3 cellular contexts compared by ENCODE assay signal in the genomic region with DNA sequence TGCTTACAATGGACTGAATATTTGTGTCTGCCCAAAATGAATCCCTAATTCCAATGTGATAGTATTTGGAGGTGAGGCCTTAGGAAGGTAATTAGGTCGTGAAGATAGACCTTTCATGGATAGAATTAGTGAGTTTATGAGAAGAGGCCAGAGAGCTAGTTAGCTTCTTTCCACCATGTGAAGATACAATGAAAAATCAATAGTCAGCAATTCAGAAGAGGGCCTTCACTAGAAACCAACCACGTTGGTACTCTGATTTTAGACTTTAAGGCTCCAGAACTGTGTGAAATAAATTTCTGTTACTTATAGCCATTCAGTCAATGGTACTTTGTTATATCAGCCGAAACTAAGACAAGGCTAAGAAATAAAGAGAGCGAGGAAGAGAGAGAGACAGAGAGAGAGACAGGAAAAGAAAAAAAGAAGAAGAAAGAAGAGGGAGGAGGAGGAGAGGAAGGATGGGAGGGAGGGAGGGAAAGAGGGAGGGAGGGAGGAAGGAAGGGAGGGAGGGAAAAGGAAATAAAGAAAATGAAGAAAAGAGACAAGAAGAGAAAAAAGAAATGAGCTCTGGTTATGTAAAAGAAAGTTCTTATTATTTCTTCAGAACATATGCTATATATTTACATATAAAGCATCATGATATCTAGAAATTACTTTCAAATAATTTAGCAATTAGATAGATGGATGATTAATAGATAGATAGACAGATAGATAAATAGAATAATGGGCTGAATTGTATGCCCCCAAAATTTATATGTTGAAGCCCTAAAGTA.
TF ChIP-seq lines count a peak whose summit lies in the region.

No MANE protein-coding gene starts in this region.

TF ChIP-seq in A549, 52 proteins besides CTCF, POLR2A, EP300 and RAD21:
- no peak for TF ChIP-seq EHMT2 (IDR thresholded peaks at IDR 0.05; ENCODE audit: low read depth)
- no peak for TF ChIP-seq TP53 (CRISPR knock-in tag; IDR thresholded peaks at IDR 0.05)
- TF ChIP-seq KDM5A (IDR thresholded peaks at IDR 0.05): no peak
- TF ChIP-seq MAFK (IDR thresholded peaks at IDR 0.05; ENCODE audit: partially characterized antibody): peak; percentile 73

TF ChIP-seq in IMR-90, 13 proteins besides CTCF, POLR2A, EP300 and RAD21:
- no peak for TF ChIP-seq NFE2L2 (IDR thresholded peaks at IDR 0.05; ENCODE audit: low read depth, low read length)
- no peak for TF ChIP-seq RCOR1 (IDR thresholded peaks at IDR 0.05; ENCODE audit: insufficient replicate concordance, low read length)
- TF ChIP-seq MAFK (IDR thresholded peaks at IDR 0.05; ENCODE audit: low read depth, low read length): peak; percentile 80
- TF ChIP-seq FOS (IDR thresholded peaks at IDR 0.05; ENCODE audit: low read depth, low read length): no peak
- TF ChIP-seq MAZ (IDR thresholded peaks at IDR 0.05; ENCODE audit: borderline replicate concordance, low read depth, low read length): no peak
- no peak for TF ChIP-seq RFX5 (IDR thresholded peaks at IDR 0.05; ENCODE audit: low read depth, low read length)
- TF ChIP-seq CHD1 (IDR thresholded peaks at IDR 0.05; ENCODE audit: low read depth, low read length): no peak
- no peak for TF ChIP-seq CEBPB (IDR thresholded peaks at IDR 0.05; ENCODE audit: low read depth, low read length)
TF ChIP-seq in IMR-90: peak in this region for 1.

TF ChIP-seq in K562, 482 proteins besides CTCF, POLR2A, EP300 and RAD21:
- TF ChIP-seq, protein P1, sequence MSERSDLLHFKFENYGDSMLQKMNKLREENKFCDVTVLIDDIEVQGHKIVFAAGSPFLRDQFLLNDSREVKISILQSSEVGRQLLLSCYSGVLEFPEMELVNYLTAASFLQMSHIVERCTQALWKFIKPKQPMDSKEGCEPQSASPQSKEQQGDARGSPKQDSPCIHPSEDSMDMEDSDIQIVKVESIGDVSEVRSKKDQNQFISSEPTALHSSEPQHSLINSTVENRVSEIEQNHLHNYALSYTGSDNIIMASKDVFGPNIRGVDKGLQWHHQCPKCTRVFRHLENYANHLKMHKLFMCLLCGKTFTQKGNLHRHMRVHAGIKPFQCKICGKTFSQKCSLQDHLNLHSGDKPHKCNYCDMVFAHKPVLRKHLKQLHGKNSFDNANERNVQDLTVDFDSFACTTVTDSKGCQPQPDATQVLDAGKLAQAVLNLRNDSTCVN (CRISPR knock-in tag; IDR thresholded peaks at IDR 0.05): no peak
- no peak for TF ChIP-seq ZNF41 (CRISPR knock-in tag; conservative IDR thresholded peaks at IDR 0.05)
- no peak for TF ChIP-seq MEF2D (tag; conservative IDR thresholded peaks at IDR 0.05; ENCODE audit: low read depth)
- no peak for TF ChIP-seq PHF20 (IDR thresholded peaks at IDR 0.05; ENCODE audit: partially characterized antibody)
- peak; percentile 54 for TF ChIP-seq ZNF316 (IDR thresholded peaks at IDR 0.05)
- 0 out of 2 replicates have a peak, but pooled peaks have one; percentile 18 for TF ChIP-seq C11orf30 (IDR thresholded peaks at IDR 0.05; ENCODE audit: low read depth)
- TF ChIP-seq LEF1 (IDR thresholded peaks at IDR 0.05): no peak
- TF ChIP-seq MAFF (IDR thresholded peaks at IDR 0.05; ENCODE audit: low read length): peak; percentile 47
- peak; percentile 81 for TF ChIP-seq PCBP2 (IDR thresholded peaks at IDR 0.05; ENCODE audit: low read depth, low read length, poor library complexity, severe bottlenecking)
- TF ChIP-seq HNRNPK (IDR thresholded peaks at IDR 0.05; ENCODE audit: low read depth, low read length, poor library complexity, severe bottlenecking): peak; percentile 51
- TF ChIP-seq POLR2G (IDR thresholded peaks at IDR 0.05; ENCODE audit: low read depth, low read length): no peak
- TF ChIP-seq, protein P2, sequence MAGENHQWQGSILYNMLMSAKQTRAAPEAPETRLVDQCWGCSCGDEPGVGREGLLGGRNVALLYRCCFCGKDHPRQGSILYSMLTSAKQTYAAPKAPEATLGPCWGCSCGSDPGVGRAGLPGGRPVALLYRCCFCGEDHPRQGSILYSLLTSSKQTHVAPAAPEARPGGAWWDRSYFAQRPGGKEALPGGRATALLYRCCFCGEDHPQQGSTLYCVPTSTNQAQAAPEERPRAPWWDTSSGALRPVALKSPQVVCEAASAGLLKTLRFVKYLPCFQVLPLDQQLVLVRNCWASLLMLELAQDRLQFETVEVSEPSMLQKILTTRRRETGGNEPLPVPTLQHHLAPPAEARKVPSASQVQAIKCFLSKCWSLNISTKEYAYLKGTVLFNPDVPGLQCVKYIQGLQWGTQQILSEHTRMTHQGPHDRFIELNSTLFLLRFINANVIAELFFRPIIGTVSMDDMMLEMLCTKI (IDR thresholded peaks at IDR 0.05; ENCODE audit: partially characterized antibody): no peak
- 0 out of 2 replicates have a peak, but pooled peaks have one; percentile 14 for TF ChIP-seq MAFG (tag; conservative IDR thresholded peaks at IDR 0.05)
- TF ChIP-seq MAFK (IDR thresholded peaks at IDR 0.05; ENCODE audit: low read length): 0 out of 2 replicates have a peak, but pooled peaks have one; percentile 15
- no peak for TF ChIP-seq ZC3H4 (CRISPR knock-in tag; IDR thresholded peaks at IDR 0.05; ENCODE audit: borderline replicate concordance)
